11 cellular contexts compared by ENCODE assay signal in genomic region chr12:51822261-51822616, GRCh38. TPM values are rescaled to one million over a fixed set of nuclear protein-coding genes. Genes with fewer than 3 reads are reported as not detected.
DNase-seq lines count a peak whose midpoint lies in the region; ATAC-seq, FAIRE-seq and TF ChIP-seq lines count a peak whose summit lies in the region.
"Had no signal": no experiment of that assay in that cellular context is flagged by ENCODE, and none has a peak within 500 bp of the region (broad histone marks: within the 10 kb centered on the region; RNA-seq: fewer than 3 reads in every experiment).

No MANE protein-coding gene starts in this region.

- H3K36me3 ChIP-seq in A673 (ENCODE audit: insufficient read depth, low read length, poor library complexity, severe bottlenecking): no peaks in the 10 kb centered on the region
- H3K36me3 ChIP-seq in GM23248 (ENCODE audit: low read depth): no peaks in the 10 kb centered on the region
- no peaks in the 10 kb centered on the region for H3K36me3 ChIP-seq in mesendoderm (ENCODE audit: control insufficient read depth, insufficient read depth, low read length)
- H3K36me3 ChIP-seq in sigmoid colon: no peaks in the 10 kb centered on the region

- peak overlapping the region; percentile 86 for H3K4me2 ChIP-seq in GM23248 (ENCODE audit: unreplicated experiment)
- no peak overlapping the region for H3K4me2 ChIP-seq in mesendoderm (ENCODE audit: low read length)

- H2AK5ac ChIP-seq in mesendoderm (ENCODE audit: low read length): no peak overlapping the region

- 95 to 97% methylated on average over 16 of the region's 16 CpGs for WGBS in GM23248 (ENCODE audit: low coverage in 1 of 2, low lambda C conversion rate in 2 of 2, missing lambda C conversion rate in 2 of 2), 2 experiments
- whole genome bisulfite sequencing in mesendoderm (ENCODE audit: extremely low coverage, insufficient coverage, low lambda C conversion rate): no CpG with 5 or more reads among the region's 16 CpGs
- WGBS in sigmoid colon, 2 donors: 95% methylated on average over 16 of the region's 16 CpGs

- no peaks in the 10 kb centered on the region for H4K20me1 ChIP-seq in GM23248 (ENCODE audit: insufficient read depth)

- no peak for DNase-seq in A673 (ENCODE audit: low spot score)
- no peak for DNase-seq in GM23248
- DNase-seq in activated naive CD8-positive, alpha-beta T cell treated with anti-CD3 and anti-CD28 coated beads, Interleukin-2, amount 10 ng/mL, durations not matched to agents 7 days and 5 days: no peak
- no peak for DNase-seq in mesendoderm
- DNase-seq in frontal cortex (ENCODE audit: low spot score in 2 of 2): no peak
- DNase-seq in NCI-H1417 treated with DMSO at 0.1 percent for 48 hours (lab: John Stamatoyannopoulos, UW): no peak
- DNase-seq in sigmoid colon: no peak
- DNase-seq: NCI-H2029 had no signal

- TF ChIP-seq CTCF in A673 (conservative IDR thresholded peaks at IDR 0.05; ENCODE audit: low read depth, low read length) (no peak), sigmoid colon (IDR thresholded peaks at IDR 0.05) (no peak)

- H2BK15ac ChIP-seq in mesendoderm (replicated peaks; ENCODE audit: low read depth): no peak overlapping the region

- H3K4me3 ChIP-seq in A673 (ENCODE audit: low read depth, low read length, poor library complexity, severe bottlenecking): peak overlapping the region; percentile 71
- peak overlapping the region; percentile 86 for H3K4me3 ChIP-seq in GM23248
- H3K4me3 ChIP-seq in mesendoderm (ENCODE audit: low read length): no peak overlapping the region
- no peak overlapping the region for H3K4me3 ChIP-seq in sigmoid colon

- no peak overlapping the region for H2AFZ ChIP-seq in GM23248

- peaks cover 4% of the 10 kb centered on the region for H3K27me3 Mint-ChIP-seq in activated naive CD8-positive, alpha-beta T cell treated with anti-CD3 and anti-CD28 coated beads, Interleukin-2, amount 10 ng/mL, durations not matched to agents 7 days and 5 days

- H3K4me1 ChIP-seq in A673 (ENCODE audit: insufficient read depth, low read length, poor library complexity, severe bottlenecking) (no peaks in the 10 kb centered on the region), GM23248 (ENCODE audit: insufficient read depth) (peaks cover 16% of the 10 kb centered on the region), mesendoderm (ENCODE audit: control insufficient read depth, low read depth, low read length) (no peaks in the 10 kb centered on the region), sigmoid colon (peaks cover 0 to 7% (median 6%) of the 10 kb centered on the region in 4 donors)

- no peak overlapping the region for H4K5ac ChIP-seq in mesendoderm (ENCODE audit: low read length)

- H3K27ac Mint-ChIP-seq in activated naive CD8-positive, alpha-beta T cell treated with anti-CD3 and anti-CD28 coated beads, Interleukin-2, amount 10 ng/mL, durations not matched to agents 7 days and 5 days: peak overlapping the region; percentile 38

- H3K9ac ChIP-seq in GM23248 (peak overlapping the region; percentile 88), mesendoderm (ENCODE audit: low read length) (peak overlapping the region; percentile 58)

- intact Hi-C loops in A673 (cut with micrococcal nuclease; ENCODE audit: unreplicated experiment) (loop anchor here (2.0 to 5.0 kb wide), 2 partner anchors 55 to 289 kb away; no protein-coding TSS in a partner anchor), sigmoid colon (cut with DNase I) (no loop called here)

- in situ Hi-C loops in GM23248 (cut with MboI): loop anchor here (10.0 kb wide), 1 partner anchor 397 kb away; the partner anchor contains the start of gene SLC4A8

- H3K27ac ChIP-seq in A673 (ENCODE audit: low read depth, low read length, poor library complexity, severe bottlenecking) (no peak overlapping the region), GM23248 (no peak overlapping the region), mesendoderm (ENCODE audit: low read depth, low read length) (no peak overlapping the region), sigmoid colon (no peak overlapping the region)

- POLR2A ChIA-PET in A673 (lab: Charles Lee; ENCODE audit: low non-redundant PET): no interaction called here
- POLR2A ChIA-PET in activated naive CD8-positive, alpha-beta T cell treated with anti-CD3 and anti-CD28 coated beads, Interleukin-2, amount 10 ng/mL, durations not matched to agents 7 days and 5 days (lab: Charles Lee): no interaction called here

- H3K36me3 Mint-ChIP-seq in activated naive CD8-positive, alpha-beta T cell treated with anti-CD3 and anti-CD28 coated beads, Interleukin-2, amount 10 ng/mL, durations not matched to agents 7 days and 5 days: no peaks in the 10 kb centered on the region

- H3K27me3 ChIP-seq in A673 (replicated peaks; ENCODE audit: insufficient read depth, low read depth, low read length, poor library complexity): no peaks in the 10 kb centered on the region
- H3K27me3 ChIP-seq in GM23248 (replicated peaks; ENCODE audit: insufficient read depth): no peaks in the 10 kb centered on the region
- H3K27me3 ChIP-seq in mesendoderm (ENCODE audit: insufficient read depth, low read length, poor library complexity): no peaks in the 10 kb centered on the region
- peaks cover 0 to 42% (median 28%) of the 10 kb centered on the region in 3 donors for H3K27me3 ChIP-seq in sigmoid colon

- peak overlapping the region; percentile 89 for H3K56ac ChIP-seq in mesendoderm (ENCODE audit: low read length)

- H2BK5ac ChIP-seq in mesendoderm (ENCODE audit: low read length): no peak overlapping the region

- H2BK120ac ChIP-seq in mesendoderm (ENCODE audit: low read depth, low read length): no peak overlapping the region

- no peak for TF ChIP-seq POLR2A in sigmoid colon (IDR thresholded peaks at IDR 0.05)

- no peak overlapping the region for H4K8ac ChIP-seq in mesendoderm (ENCODE audit: low read depth, low read length)

- no peak overlapping the region for H3K4ac ChIP-seq in mesendoderm (ENCODE audit: low read depth, low read length)

- no peak overlapping the region for H3K23ac ChIP-seq in mesendoderm (ENCODE audit: low read length)

- TF ChIP-seq EP300 in sigmoid colon (IDR thresholded peaks at IDR 0.05): no peak

- FAIRE-seq in frontal cortex (lab: Jason Lieb, UNC): no peak
- FAIRE-seq: endometrium had no signal

- no peaks in the 10 kb centered on the region for H3K79me1 ChIP-seq in mesendoderm (ENCODE audit: low read length)

- no peaks in the 10 kb centered on the region for H3K9me3 ChIP-seq in A673 (ENCODE audit: low read depth, low read length, poor library complexity, severe bottlenecking)
- H3K9me3 ChIP-seq in GM23248 (ENCODE audit: low read depth): no peaks in the 10 kb centered on the region
- no peaks in the 10 kb centered on the region for H3K9me3 ChIP-seq in sigmoid colon

- no peaks in the 10 kb centered on the region for H3K9me3 Mint-ChIP-seq in activated naive CD8-positive, alpha-beta T cell treated with anti-CD3 and anti-CD28 coated beads, Interleukin-2, amount 10 ng/mL, durations not matched to agents 7 days and 5 days
- H3K9me3 Mint-ChIP-seq: IgD-negative memory B cell had no signal

- H3K4me1 Mint-ChIP-seq in activated naive CD8-positive, alpha-beta T cell treated with anti-CD3 and anti-CD28 coated beads, Interleukin-2, amount 10 ng/mL, durations not matched to agents 7 days and 5 days: peaks cover 10% of the 10 kb centered on the region

- peak overlapping the region; percentile 60 for H3K4me3 Mint-ChIP-seq in activated naive CD8-positive, alpha-beta T cell treated with anti-CD3 and anti-CD28 coated beads, Interleukin-2, amount 10 ng/mL, durations not matched to agents 7 days and 5 days

- H3K18ac ChIP-seq in mesendoderm (ENCODE audit: low read length): no peak overlapping the region

- CTCF ChIA-PET in A673 (lab: Charles Lee): no interaction called here

- peaks cover 20% of the 10 kb centered on the region for H3F3A ChIP-seq in GM23248 (ENCODE audit: insufficient read depth)

- H3K9me2 ChIP-seq in GM23248 (ENCODE audit: insufficient read depth): no peaks in the 10 kb centered on the region

- ATAC-seq in activated naive CD8-positive, alpha-beta T cell treated with anti-CD3 and anti-CD28 coated beads, Interleukin-2, amount 10 ng/mL, durations not matched to agents 7 days and 5 days (ENCODE audit: low read depth): no peak
- no peak for ATAC-seq in GM19452 (IDR thresholded peaks at IDR 0.05; ENCODE audit: unreplicated experiment)

- H3K79me2 ChIP-seq in GM23248 (ENCODE audit: insufficient read depth): peaks cover 15% of the 10 kb centered on the region
- H3K79me2 ChIP-seq in mesendoderm (ENCODE audit: control insufficient read depth, insufficient read depth, low read length): no peaks in the 10 kb centered on the region

- no TSS peak for BruUV-seq in A673 (replicated peaks; lab: Mats Ljungman, UMichigan)

RNA-seq across cellular contexts. Expression of gene FIGNL2, which starts 26.3 kb away (rescaled TPM):
- 0.21 and 0.33 TPM in 2 replicates for total RNA-seq in A673 (2021)
- total RNA-seq in GM23248 (2014; rRNA removed; shearing (Covaris generic)): 0.32 and 0.76 TPM in 2 replicates
- 0.13 and 0.23 TPM in 2 replicates for polyA plus RNA-seq in GM23248 (2016; fragmentation: Nextera tagmentation; extraction: Ambion mirVana)
- total RNA-seq in activated naive CD8-positive, alpha-beta T cell treated with anti-CD3 and anti-CD28 coated beads, Interleukin-2, amount 10 ng/mL, durations not matched to agents 7 days and 5 days: 1 to 10 TPM in 1 of 2 experiments, under 1 TPM in 1; 0.74 to 1.1 TPM
- 0.77 TPM for polyA plus RNA-seq in mesendoderm (2013, experiment 1 of 2)
- polyA plus RNA-seq in mesendoderm (2013, experiment 2 of 2): 0.69 TPM
- total RNA-seq in frontal cortex: 0.82 TPM
- under 1 TPM in 2 of 4 donors, not detected in 2; 0.28 to 0.36 TPM for total RNA-seq in sigmoid colon
- polyA plus RNA-seq in sigmoid colon: under 1 TPM in 1 of 3 donors, not detected in 2; 0.36 TPM
- polyA plus RNA-seq: IgD-negative memory B cell had no signal

Comparison
In these comparisons a context has a peak if more than half of its experiments do, and no peak if none do; other contexts are left out.
1. H3K4me3 ChIP-seq: peak in A673 (single experiment) and GM23248 (single experiment); none in mesendoderm (single experiment) and sigmoid colon (0 of 4).